9 cellular contexts compared by ENCODE assay signal in the genomic region with DNA sequence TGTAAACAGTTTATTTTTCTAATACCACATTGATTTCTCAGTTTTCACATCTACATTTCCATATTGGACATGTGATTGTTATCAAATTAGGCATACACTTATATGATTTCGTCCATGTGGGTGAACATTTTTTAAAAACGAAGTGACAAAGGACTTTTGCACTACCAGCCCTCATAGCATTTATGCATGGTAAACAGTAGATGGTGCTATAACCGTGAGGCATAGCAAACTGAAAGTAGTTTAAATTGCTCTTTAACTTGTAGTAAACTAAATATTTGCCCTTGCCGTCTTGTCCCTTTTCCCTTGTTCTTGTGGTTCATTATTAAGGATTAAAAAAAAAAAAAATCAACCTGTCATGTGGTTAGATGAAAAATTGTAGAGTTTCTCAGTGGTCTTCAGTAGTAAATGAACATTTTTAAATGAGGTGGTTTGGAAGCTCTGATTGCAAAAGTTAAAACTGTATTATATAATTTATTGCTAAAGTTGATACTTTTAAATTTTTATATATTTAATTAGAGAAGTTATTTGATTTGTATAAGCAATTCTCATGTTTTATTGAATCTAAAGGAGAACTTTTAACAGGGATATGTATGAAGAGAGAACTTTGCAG. TPM values are rescaled to one million over a fixed set of nuclear protein-coding genes. Genes with fewer than 3 reads are reported as not detected.
DNase-seq lines count a peak whose midpoint lies in the region; ATAC-seq, FAIRE-seq and TF ChIP-seq lines count a peak whose summit lies in the region.
"Had no signal": no experiment of that assay in that cellular context is flagged by ENCODE, and none has a peak within 500 bp of the region (broad histone marks: within the 10 kb centered on the region; RNA-seq: fewer than 3 reads in every experiment).

No MANE protein-coding gene starts in this region.

- DNase-seq in activated CD4-positive, alpha-beta T cell treated with anti-CD3 and anti-CD28 coated beads, Interleukin-2, amount 10 ng/mL, durations not matched to agents 7 days and 5 days = peak; percentile 41
- DNase-seq in activated CD4-positive, alpha-beta T cell treated with anti-CD3 and anti-CD28 coated beads for 48 hours = no peak
- DNase-seq in HS-5 (ENCODE audit: low read depth) (peak; percentile 19), RPMI7951 (ENCODE audit: low read depth) (peak; percentile 69), lung (ENCODE audit: low spot score) (no peak), urothelium cell line (ENCODE audit: low spot score) (peak; percentile 39)

- FAIRE-seq in urothelium cell line (lab: Jason Lieb, UNC) = no peak

- H3K9me3 ChIP-seq in lung (ENCODE audit: control insufficient read depth in 2 of 2, insufficient read depth in 1 of 2, low read length in 1 of 2) = no peaks in the 10 kb centered on the region

- H3K27me3 Mint-ChIP-seq in activated CD4-positive, alpha-beta T cell treated with anti-CD3 and anti-CD28 coated beads, Interleukin-2, amount 10 ng/mL, durations not matched to agents 7 days and 5 days = no peaks in the 10 kb centered on the region
- H3K27me3 Mint-ChIP-seq in dendritic cell treated with granulocyte-macrophage colony-stimulating factor and Interleukin-4, amounts not matched to agents 40 ng/mL and 50 ng/mL, for 4 days = no peaks in the 10 kb centered on the region

- peaks cover 4% of the 10 kb centered on the region for H3K4me1 Mint-ChIP-seq in activated CD4-positive, alpha-beta T cell treated with anti-CD3 and anti-CD28 coated beads, Interleukin-2, amount 10 ng/mL, durations not matched to agents 7 days and 5 days
- peaks cover 5% of the 10 kb centered on the region for H3K4me1 Mint-ChIP-seq in dendritic cell treated with granulocyte-macrophage colony-stimulating factor and Interleukin-4, amounts not matched to agents 40 ng/mL and 50 ng/mL, for 4 days (ENCODE audit: low read depth)

- WGBS in lung, 2 donors = 3 to 4% methylated on average over 4 of the region's 4 CpGs

- peaks cover 0 to 1% of the 10 kb centered on the region in 2 donors for H3K36me3 ChIP-seq in lung (ENCODE audit: control insufficient read depth in 2 of 2, insufficient read depth in 2 of 2, low read length in 2 of 2)

- H3K9me3 Mint-ChIP-seq in activated CD4-positive, alpha-beta T cell treated with anti-CD3 and anti-CD28 coated beads, Interleukin-2, amount 10 ng/mL, durations not matched to agents 7 days and 5 days = no peaks in the 10 kb centered on the region
- no peaks in the 10 kb centered on the region for H3K9me3 Mint-ChIP-seq in dendritic cell treated with granulocyte-macrophage colony-stimulating factor and Interleukin-4, amounts not matched to agents 40 ng/mL and 50 ng/mL, for 4 days

- peaks cover 2% of the 10 kb centered on the region for H3K36me3 Mint-ChIP-seq in activated CD4-positive, alpha-beta T cell treated with anti-CD3 and anti-CD28 coated beads, Interleukin-2, amount 10 ng/mL, durations not matched to agents 7 days and 5 days (ENCODE audit: low read depth)
- no peaks in the 10 kb centered on the region for H3K36me3 Mint-ChIP-seq in dendritic cell treated with granulocyte-macrophage colony-stimulating factor and Interleukin-4, amounts not matched to agents 40 ng/mL and 50 ng/mL, for 4 days (ENCODE audit: low read depth)

- H3K27ac ChIP-seq in lung (ENCODE audit: low read depth in 1 of 2, low read length in 1 of 2) = no peak overlapping the region

- CTCF ChIA-PET in activated CD4-positive, alpha-beta T cell treated with anti-CD3 and anti-CD28 coated beads, Interleukin-2, amount 10 ng/mL, durations not matched to agents 7 days and 5 days (lab: Charles Lee) = interaction anchor here (0.6 to 1.9 kb wide), 7 partner anchors 10 to 63 kb away, joined by 3 read pairs; no protein-coding TSS in a partner anchor

- H3K4me1 ChIP-seq in lung (ENCODE audit: control insufficient read depth in 2 of 2, insufficient read depth in 2 of 2, low read length in 2 of 2) = peaks cover 0 to 9% of the 10 kb centered on the region in 2 donors

- POLR2A ChIA-PET in activated CD4-positive, alpha-beta T cell treated with anti-CD3 and anti-CD28 coated beads, Interleukin-2, amount 10 ng/mL, durations not matched to agents 7 days and 5 days (lab: Charles Lee) = no interaction called here

- H3K27me3 ChIP-seq in lung (ENCODE audit: control insufficient read depth, insufficient read depth) = no peaks in the 10 kb centered on the region

- peak; percentile 64 for TF ChIP-seq CTCF in lung (IDR thresholded peaks at IDR 0.05; ENCODE audit: control extremely low read depth, extremely low read depth)

- peak overlapping the region; percentile 38 for H3K27ac Mint-ChIP-seq in activated CD4-positive, alpha-beta T cell treated with anti-CD3 and anti-CD28 coated beads, Interleukin-2, amount 10 ng/mL, durations not matched to agents 7 days and 5 days
- H3K27ac Mint-ChIP-seq in dendritic cell treated with granulocyte-macrophage colony-stimulating factor and Interleukin-4, amounts not matched to agents 40 ng/mL and 50 ng/mL, for 4 days = peak overlapping the region; percentile 63

- peak; percentile 88 for ATAC-seq in GM21528 (IDR thresholded peaks at IDR 0.05; ENCODE audit: low FRiP score, unreplicated experiment)
- peak; percentile 80 for ATAC-seq in lung (ENCODE audit: insufficient read depth, low FRiP score)

- H3K4me3 ChIP-seq in lung = no peak overlapping the region

- intact Hi-C loops in dendritic cell treated with granulocyte-macrophage colony-stimulating factor and Interleukin-4, amounts not matched to agents 40 ng/mL and 50 ng/mL, for 4 days (cut with micrococcal nuclease) = loop anchor here (1.0 kb wide), 1 partner anchor 65 kb away; no protein-coding TSS in a partner anchor

- peak overlapping the region; percentile 60 for H3K4me3 Mint-ChIP-seq in activated CD4-positive, alpha-beta T cell treated with anti-CD3 and anti-CD28 coated beads, Interleukin-2, amount 10 ng/mL, durations not matched to agents 7 days and 5 days
- peak overlapping the region; percentile 59 for H3K4me3 Mint-ChIP-seq in dendritic cell treated with granulocyte-macrophage colony-stimulating factor and Interleukin-4, amounts not matched to agents 40 ng/mL and 50 ng/mL, for 4 days

RNA-seq across cellular contexts. Expression of gene STX19, which starts 24.0 kb away (rescaled TPM):
- not detected for total RNA-seq in activated CD4-positive, alpha-beta T cell treated with anti-CD3 and anti-CD28 coated beads, Interleukin-2, amount 10 ng/mL, durations not matched to agents 7 days and 5 days
- total RNA-seq in RPMI7951 (2014; rRNA removed; shearing (Covaris generic)) = not detected in 2 replicates
- 1 to 10 TPM; 1.6 to 8.0 TPM for total RNA-seq in lung
- polyA plus RNA-seq in lung = 10 to 100 TPM in 1 of 2 donors, 1 to 10 TPM in 1; 2.1 to 11.3 TPM
- total RNA-seq: mononuclear cell had no signal

RNA-seq across cellular contexts. Expression of gene ARL13B, which starts 24.5 kb away (rescaled TPM):
- 1 to 10 TPM; 5.8 to 7.9 TPM for total RNA-seq in activated CD4-positive, alpha-beta T cell treated with anti-CD3 and anti-CD28 coated beads, Interleukin-2, amount 10 ng/mL, durations not matched to agents 7 days and 5 days
- total RNA-seq in RPMI7951 (2014; rRNA removed; shearing (Covaris generic)) = 13.4 and 18.4 TPM in 2 replicates
- total RNA-seq in lung = 10 to 100 TPM; 17.3 to 19.6 TPM
- 1 to 10 TPM; 8.4 to 9.1 TPM for polyA plus RNA-seq in lung

RNA-seq across cellular contexts. Expression of gene PROS1, which starts 30.7 kb away (rescaled TPM):
- total RNA-seq in activated CD4-positive, alpha-beta T cell treated with anti-CD3 and anti-CD28 coated beads, Interleukin-2, amount 10 ng/mL, durations not matched to agents 7 days and 5 days = under 1 TPM; 0.06 to 0.20 TPM
- 4.8 and 6.6 TPM in 2 replicates for total RNA-seq in RPMI7951 (2014; rRNA removed; shearing (Covaris generic))
- total RNA-seq in lung = 10 to 100 TPM; 37.9 to 70.3 TPM
- polyA plus RNA-seq in lung = 10 to 100 TPM; 16.2 to 27.7 TPM

RNA-seq across cellular contexts. Expression of gene DHFR2, which starts 58.3 kb away (rescaled TPM):
- total RNA-seq in activated CD4-positive, alpha-beta T cell treated with anti-CD3 and anti-CD28 coated beads, Interleukin-2, amount 10 ng/mL, durations not matched to agents 7 days and 5 days = 1 to 10 TPM; 8.4 to 9.0 TPM
- 4.0 and 4.6 TPM in 2 replicates for total RNA-seq in RPMI7951 (2014; rRNA removed; shearing (Covaris generic))
- 1 to 10 TPM; 6.2 to 8.1 TPM for total RNA-seq in lung
- 1 to 10 TPM; 3.5 to 4.0 TPM for polyA plus RNA-seq in lung

RNA-seq across cellular contexts. Expression of gene NSUN3, which starts 58.5 kb away (rescaled TPM):
- total RNA-seq in activated CD4-positive, alpha-beta T cell treated with anti-CD3 and anti-CD28 coated beads, Interleukin-2, amount 10 ng/mL, durations not matched to agents 7 days and 5 days = 10 to 100 TPM; 14.0 to 16.6 TPM
- 9.7 and 12.3 TPM in 2 replicates for total RNA-seq in RPMI7951 (2014; rRNA removed; shearing (Covaris generic))
- 10 to 100 TPM; 11.7 to 61.0 TPM for total RNA-seq in lung
- polyA plus RNA-seq in lung = 1 to 10 TPM; 5.1 to 6.9 TPM

Comparison
In these comparisons a context has a peak if more than half of its experiments do, and no peak if none do; other contexts are left out.
1. DNase-seq: peak in activated CD4-positive, alpha-beta T cell treated with anti-CD3 and anti-CD28 coated beads, Interleukin-2, amount 10 ng/mL, durations not matched to agents 7 days and 5 days (single experiment), HS-5 (single experiment), RPMI7951 (single experiment) and urothelium cell line (single experiment); none in activated CD4-positive, alpha-beta T cell treated with anti-CD3 and anti-CD28 coated beads for 48 hours (single experiment) and lung (single experiment).